ENCODE assay signal across 21 cellular contexts in genomic region chr20:62676976-62677375, GRCh38. TPM values are rescaled to one million over a fixed set of nuclear protein-coding genes. Genes with fewer than 3 reads are reported as not detected.
"Had no signal": no experiment of that assay in that cellular context is flagged by ENCODE, and none has a peak within 500 bp of the region (broad histone marks: within the 10 kb centered on the region; RNA-seq: fewer than 3 reads in every experiment).

No MANE protein-coding gene starts in this region.

- H3K27ac Mint-ChIP-seq: activated naive CD8-positive, alpha-beta T cell treated with anti-CD3 and anti-CD28 coated beads, Interleukin-2, amount 10 ng/mL, durations not matched to agents 7 days and 5 days; memory B cell; stimulated activated memory B cell treated with anti-CD40 and anti-IgM and Interleukin-4, amounts not matched to agents 10 μg/mL and 1 μg/mL and 100 μg/mL, for 72 hours; type B pancreatic cell had no signal

- H3K27me3 Mint-ChIP-seq: activated naive CD8-positive, alpha-beta T cell treated with anti-CD3 and anti-CD28 coated beads, Interleukin-2, amount 10 ng/mL, durations not matched to agents 7 days and 5 days had no signal

- H3K36me3 ChIP-seq: cardiac muscle cell had no signal

- ATAC-seq: mucosa of descending colon, psoas muscle, sciatic nerve had no signal

- H3K27ac ChIP-seq: cardiac muscle cell, esophagus muscularis mucosa, psoas muscle, testis had no signal

- H3K4me2 ChIP-seq: smooth muscle cell had no signal

- H3K9me3 ChIP-seq: mucosa of descending colon, testis had no signal

- H3K4me1 Mint-ChIP-seq: memory B cell, neural crest cell had no signal

- H3K4me3 ChIP-seq: cardiac muscle cell, esophagus muscularis mucosa, mucosa of descending colon, psoas muscle, smooth muscle cell, testis had no signal

- H3K36me3 Mint-ChIP-seq: type B pancreatic cell had no signal

- H3K9me3 Mint-ChIP-seq: memory B cell had no signal

- H3K4me3 Mint-ChIP-seq: activated naive CD8-positive, alpha-beta T cell treated with anti-CD3 and anti-CD28 coated beads, Interleukin-2, amount 10 ng/mL, durations not matched to agents 7 days and 5 days; memory B cell; naive B cell; neural crest cell; stimulated activated memory B cell treated with anti-CD40 and anti-IgM and Interleukin-4, amounts not matched to agents 10 μg/mL and 1 μg/mL and 100 μg/mL, for 72 hours; type B pancreatic cell had no signal

- H3K4me1 ChIP-seq: esophagus muscularis mucosa, psoas muscle, testis had no signal

- DNase-seq: activated CD4-positive, alpha-beta T cell treated with anti-CD3 and anti-CD28 coated beads, Interleukin-2, amount 50 U/mL, for 1 hour; activated CD4-positive, CD25-positive, alpha-beta regulatory T cell treated with anti-CD3 and anti-CD28 coated beads, Interleukin-2, amount 50 U/mL, for 72 hours; activated naive CD4-positive, alpha-beta T cell treated with Interleukin-2 at 50 U/mL for 16 hours; activated naive CD8-positive, alpha-beta T cell treated with anti-CD3 and anti-CD28 coated beads, Interleukin-2, amount 10 ng/mL, durations not matched to agents 7 days and 5 days; amygdala; dermis blood vessel endothelial cell; effector memory CD4-positive, alpha-beta T cell; mucosa of descending colon; naive B cell; psoas muscle; stimulated activated CD4-positive, alpha-beta T cell treated with anti-CD3 and anti-CD28 coated beads, Interleukin-4, amount 100 ng/mL, for 4 hours; testis had no signal

- H3K27me3 ChIP-seq: cardiac muscle cell, testis had no signal

RNA-seq across cellular contexts. Expression of gene NTSR1, which starts 31.7 kb away (rescaled TPM):
- total RNA-seq: activated CD8-positive, alpha-beta memory T cell treated with anti-CD3 and anti-CD28 coated beads for 36 hours; dermis blood vessel endothelial cell; neural crest cell had no signal
